ENCODE assay signal across 8 cellular contexts in the genomic region with DNA sequence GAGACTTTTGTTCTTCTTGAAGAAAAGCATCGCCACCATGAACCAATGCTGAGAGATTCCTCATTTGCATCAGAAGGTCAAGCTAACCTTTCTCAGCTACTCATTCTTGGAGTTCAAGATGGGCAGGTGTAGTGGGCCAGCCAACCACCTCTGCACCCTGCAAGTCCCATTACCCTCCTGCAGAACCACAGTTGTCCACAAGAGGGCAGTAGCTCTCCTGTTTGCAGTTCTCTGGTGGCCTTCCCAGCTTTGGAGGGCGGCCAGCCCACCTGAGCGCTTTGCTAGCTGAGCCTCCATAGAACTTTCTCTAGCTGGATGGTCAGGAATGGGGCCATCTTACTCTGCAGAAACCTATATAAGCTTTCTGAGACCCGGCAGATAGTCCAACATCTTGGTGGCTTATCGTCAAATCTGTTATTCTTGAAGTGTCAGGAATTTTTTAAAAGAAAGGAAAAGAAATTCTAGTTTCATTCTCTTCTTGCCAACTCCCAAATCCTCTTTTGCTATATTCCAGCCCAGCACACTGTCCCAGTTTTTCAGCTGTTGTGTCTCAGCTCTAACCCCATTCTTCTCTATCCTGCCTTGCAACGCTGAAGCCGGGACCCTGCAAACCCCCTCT. TPM values are rescaled to one million over a fixed set of nuclear protein-coding genes. Genes with fewer than 3 reads are reported as not detected.
A peak's percentile ranks its signal among the peaks of the same experiment; 100 is the strongest.
DNase-seq lines count a peak whose midpoint lies in the region; ATAC-seq and TF ChIP-seq lines count a peak whose summit lies in the region.

No MANE protein-coding gene starts in this region.

- 40 to 46% methylated on average over 7 of the region's 7 CpGs for WGBS in esophagus squamous epithelium, 2 donors

- no peak overlapping the region for H3K4me3 ChIP-seq in AG04449 (ENCODE audit: low read depth, low read length)
- no peak overlapping the region for H3K4me3 ChIP-seq in esophagus squamous epithelium
- H3K4me3 ChIP-seq in neutrophil (ENCODE audit: low read depth in 1 of 2, low read length in 1 of 2) = no peak overlapping the region

- no peaks in the 10 kb centered on the region for H3K36me3 ChIP-seq in esophagus squamous epithelium
- H3K36me3 ChIP-seq in neutrophil = no peaks in the 10 kb centered on the region

- peak; percentile 52 for ATAC-seq in GM18505 (IDR thresholded peaks at IDR 0.05; ENCODE audit: unreplicated experiment)
- peak; percentile 63 for ATAC-seq in HG03442 (IDR thresholded peaks at IDR 0.05; ENCODE audit: unreplicated experiment)

- POLR2A ChIA-PET in AG04449 (lab: Yijun Ruan, JAX) = no interaction called here

- H3K27me3 ChIP-seq in esophagus squamous epithelium = peaks cover 0 to 60% (median 0%) of the 10 kb centered on the region in 4 donors
- peaks cover 95% of the 10 kb centered on the region for H3K27me3 ChIP-seq in neutrophil

- H3K9me3 ChIP-seq in esophagus squamous epithelium (no peaks in the 10 kb centered on the region), neutrophil (no peaks in the 10 kb centered on the region)

- TF ChIP-seq CTCF in AG04449 (IDR thresholded peaks at IDR 0.05; ENCODE audit: insufficient read depth, low read length, missing control alignments) = peak; percentile 94
- peak; percentile 77 to 97 (median 88) for TF ChIP-seq CTCF in esophagus squamous epithelium (IDR thresholded peaks at IDR 0.05)
- peak; percentile 84 for TF ChIP-seq CTCF in neutrophil (IDR thresholded peaks at IDR 0.05)

- intact Hi-C loops in esophagus squamous epithelium (cut with DNase I) = loop anchor here (5.0 kb wide), 2 partner anchors 110 to 220 kb away; no protein-coding TSS in a partner anchor

- DNase-seq in AG04449 (ENCODE audit: low read depth, low spot score) (no peak), esophagus squamous epithelium (lab: John Stamatoyannopoulos, UW) (no peak), stromal cell of bone marrow (ENCODE audit: low read depth) (peak; percentile 35)
- peak; percentile 46 for DNase-seq in NK-92 treated with Interleukin-12 subunit alpha and Interleukin-12 subunit beta, amount 100 ng/mL, for 24 hours (lab: John Stamatoyannopoulos, UW)
- peak; percentile 56 for DNase-seq in activated CD8-positive, alpha-beta memory T cell treated with anti-CD3 and anti-CD28 coated beads, Interleukin-2, amount 50 U/mL, for 24 hours (ENCODE audit: extremely low read depth)

- TF ChIP-seq POLR2A in GM18505 (IDR thresholded peaks at IDR 0.05; ENCODE audit: borderline replicate concordance, extremely low read depth, insufficient read depth, insufficient read length) (no peak), esophagus squamous epithelium (IDR thresholded peaks at IDR 0.05) (no peak)

- H3K27ac ChIP-seq in esophagus squamous epithelium = no peak overlapping the region
- H3K27ac ChIP-seq in neutrophil = no peak overlapping the region

- CTCF ChIA-PET in AG04449 (lab: Yijun Ruan, JAX) = interaction anchor here (0.8 to 5.8 kb wide), 29 partner anchors 8 to 254 kb away, joined by 3 to 69 read pairs (median 6); partner anchors contain the start of gene LMX1A

- H3K4me1 ChIP-seq in esophagus squamous epithelium (peaks cover 0 to 16% (median 11%) of the 10 kb centered on the region in 3 donors), neutrophil (ENCODE audit: control insufficient read depth in 1 of 2, insufficient read depth in 1 of 2, low read depth in 1 of 2, low read length in 1 of 2) (no peaks in the 10 kb centered on the region)

RNA-seq across cellular contexts. Expression of gene LMX1A, which starts 11.0 kb away (rescaled TPM):
- total RNA-seq in esophagus squamous epithelium = under 1 TPM in 3 of 4 donors, not detected in 1; 0.18 to 0.67 (median 0.38) TPM

Comparison
In these comparisons a context has a peak if more than half of its experiments do, and no peak if none do; other contexts are left out.
1. DNase-seq: peak in NK-92 treated with Interleukin-12 subunit alpha and Interleukin-12 subunit beta, amount 100 ng/mL, for 24 hours (single experiment), activated CD8-positive, alpha-beta memory T cell treated with anti-CD3 and anti-CD28 coated beads, Interleukin-2, amount 50 U/mL, for 24 hours (single experiment) and stromal cell of bone marrow (single experiment); none in AG04449 (single experiment) and esophagus squamous epithelium (single experiment).
2. Peak in every context shown above with its lines, with median percentiles within 50 percentile points of each other: CTCF ChIP-seq.